ENCODE assay signal across 8 cellular contexts in the genomic region with DNA sequence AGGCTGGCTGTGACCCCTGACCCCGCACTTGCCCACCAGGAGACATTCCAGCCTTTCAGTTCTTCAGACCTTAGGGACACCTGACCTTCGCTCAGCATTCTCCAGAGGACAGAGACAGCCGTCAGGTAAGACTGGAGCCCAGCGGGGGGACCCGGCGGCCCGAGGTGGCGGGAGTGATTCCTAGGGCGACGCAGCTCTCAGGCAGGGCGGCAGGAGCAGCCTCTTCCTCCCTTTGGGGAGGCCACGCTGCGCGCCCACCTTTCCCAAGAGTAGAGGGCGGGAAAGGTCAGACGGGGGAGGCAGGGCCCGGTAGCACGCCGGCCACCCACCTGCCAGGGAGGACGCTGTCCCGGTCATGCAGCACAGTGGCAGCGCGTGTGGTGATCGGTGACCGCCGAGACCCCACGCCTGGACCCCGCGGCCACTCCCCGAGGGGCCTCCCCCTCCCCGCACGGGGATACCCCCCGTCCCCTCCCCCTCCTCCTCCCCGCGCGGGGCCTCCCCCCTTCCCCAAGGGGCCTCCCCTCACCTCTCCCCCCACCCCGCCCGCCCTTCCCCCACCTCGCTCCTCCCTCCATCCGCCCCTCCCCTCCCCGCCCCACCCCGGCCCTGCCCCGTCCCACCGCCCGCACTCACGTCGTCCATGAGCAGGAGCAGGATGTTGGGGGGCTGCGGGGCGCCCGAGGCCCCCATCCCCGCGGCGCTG. TPM values are rescaled to one million over a fixed set of nuclear protein-coding genes. Genes with fewer than 3 reads are reported as not detected.
DNase-seq lines count a peak whose midpoint lies in the region; ATAC-seq, FAIRE-seq and TF ChIP-seq lines count a peak whose summit lies in the region.

No MANE protein-coding gene starts in this region.

- ATAC-seq in stimulated activated naive CD8-positive, alpha-beta T cell treated with anti-CD3 and anti-CD28 coated beads, Interleukin-15, amount 100 ng/mL, for 72 hours: peak; percentile 64
- ATAC-seq in HG03097 (IDR thresholded peaks at IDR 0.05; ENCODE audit: low FRiP score, unreplicated experiment): no peak

- peaks cover 2% of the 10 kb centered on the region for H3K9me3 Mint-ChIP-seq in astrocyte (ENCODE audit: unreplicated experiment)
- H3K9me3 Mint-ChIP-seq in stimulated activated naive CD8-positive, alpha-beta T cell treated with anti-CD3 and anti-CD28 coated beads, Interleukin-15, amount 100 ng/mL, for 72 hours: no peaks in the 10 kb centered on the region

- H3K27me3 Mint-ChIP-seq in astrocyte (ENCODE audit: low read depth, unreplicated experiment): no peaks in the 10 kb centered on the region
- no peaks in the 10 kb centered on the region for H3K27me3 Mint-ChIP-seq in stimulated activated naive CD8-positive, alpha-beta T cell treated with anti-CD3 and anti-CD28 coated beads, Interleukin-15, amount 100 ng/mL, for 72 hours

- H3K36me3 ChIP-seq in BLaER1 (peaks cover 30% of the 10 kb centered on the region), HUES48 (ENCODE audit: control insufficient read depth, insufficient read depth, low read length) (peaks cover 30% of the 10 kb centered on the region), astrocyte (ENCODE audit: insufficient read depth, low read length) (peaks cover 6% of the 10 kb centered on the region), kidney (ENCODE audit: control insufficient read depth in 1 of 2, insufficient read depth in 2 of 2, low read length in 2 of 2) (peaks cover 3 to 16% of the 10 kb centered on the region in 2 donors)

- peak overlapping the region; percentile 69 for H2AFZ ChIP-seq in astrocyte (ENCODE audit: low read depth, low read length)

- H3K27ac ChIP-seq in BLaER1 (peak overlapping the region; percentile 89), HUES48 (ENCODE audit: low read depth, low read length) (peak overlapping the region; percentile 61), astrocyte (ENCODE audit: low read depth, low read length) (peak overlapping the region; percentile 60), kidney (ENCODE audit: low read depth in 2 of 2, low read length in 2 of 2) (peak overlapping the region in 1 of 2 donors; percentile 67)

- H3K4me3 ChIP-seq in BLaER1: peak overlapping the region; percentile 94
- H3K4me3 ChIP-seq in HUES48 (ENCODE audit: low read depth, low read length): peak overlapping the region; percentile 89
- peak overlapping the region; percentile 91 for H3K4me3 ChIP-seq in astrocyte (ENCODE audit: insufficient read depth, low read depth, low read length)
- H3K4me3 ChIP-seq in kidney (ENCODE audit: low read length in 2 of 2): peak overlapping the region; percentile 42 to 96

- intact Hi-C loops in kidney (cut with DNase I): no loop called here

- H4K20me1 ChIP-seq in BLaER1: peaks cover 83% of the 10 kb centered on the region
- H4K20me1 ChIP-seq in astrocyte (ENCODE audit: insufficient read depth, low read length): peaks cover 42% of the 10 kb centered on the region

- peak overlapping the region; percentile 82 for H3K4me3 Mint-ChIP-seq in astrocyte (ENCODE audit: unreplicated experiment)
- peak overlapping the region; percentile 91 to 100 for H3K4me3 Mint-ChIP-seq in stimulated activated naive CD8-positive, alpha-beta T cell treated with anti-CD3 and anti-CD28 coated beads, Interleukin-15, amount 100 ng/mL, for 72 hours

- H3K9ac ChIP-seq in BLaER1 (peak overlapping the region; percentile 88), HUES48 (ENCODE audit: low read depth, low read length) (peak overlapping the region; percentile 36; the same call in 1 of the 2 replicates), astrocyte (ENCODE audit: low read length) (peak overlapping the region; percentile 94), kidney (ENCODE audit: low read length in 2 of 2) (peak overlapping the region in 1 of 2 donors; percentile 46)

- FAIRE-seq in astrocyte (lab: Jason Lieb, UNC) (no peak), kidney (lab: Jason Lieb, UNC) (no peak)

- no peaks in the 10 kb centered on the region for H3K27me3 ChIP-seq in BLaER1
- H3K27me3 ChIP-seq in HUES48 (ENCODE audit: control insufficient read depth, insufficient read depth, low read length): no peaks in the 10 kb centered on the region
- H3K27me3 ChIP-seq in astrocyte (ENCODE audit: insufficient read depth, low read length): no peaks in the 10 kb centered on the region

- peaks cover 16% of the 10 kb centered on the region for H3K36me3 Mint-ChIP-seq in astrocyte (ENCODE audit: low read depth, unreplicated experiment)

- H3K4me1 ChIP-seq in BLaER1 (peaks cover 67% of the 10 kb centered on the region), HUES48 (ENCODE audit: control insufficient read depth, insufficient read depth, low read length) (peaks cover 12% of the 10 kb centered on the region), astrocyte (ENCODE audit: insufficient read depth, low read length) (peaks cover 12% of the 10 kb centered on the region), kidney (ENCODE audit: control insufficient read depth in 1 of 2, insufficient read depth in 1 of 2, low read depth in 1 of 2, low read length in 2 of 2) (peaks cover 0 to 14% of the 10 kb centered on the region in 2 donors)

- DNase-seq in astrocyte (ENCODE audit: low read depth) (no peak), kidney (peak; percentile 87), GM10266 (ENCODE audit: extremely low spot score) (no peak), GM19240 (ENCODE audit: insufficient read length, low spot score) (no peak)
- DNase-seq in stimulated activated naive CD8-positive, alpha-beta T cell treated with anti-CD3 and anti-CD28 coated beads, Interleukin-15, amount 100 ng/mL, for 72 hours: peak in 1 of 2 donors; percentile 20

- TF ChIP-seq CTCF in astrocyte (IDR thresholded peaks at IDR 0.05; ENCODE audit: insufficient read depth, low read depth, low read length): no peak
- TF ChIP-seq CTCF in kidney (IDR thresholded peaks at IDR 0.05; ENCODE audit: borderline replicate concordance, extremely low read depth, insufficient read depth): no peak
- TF ChIP-seq CTCF in GM10266 (IDR thresholded peaks at IDR 0.05; ENCODE audit: control insufficient read depth, insufficient read depth, low read depth, missing control alignments): no peak

- H3K9me3 ChIP-seq in BLaER1: no peaks in the 10 kb centered on the region
- H3K9me3 ChIP-seq in HUES48 (ENCODE audit: control insufficient read depth, insufficient read depth, low read length): no peaks in the 10 kb centered on the region
- no peaks in the 10 kb centered on the region for H3K9me3 ChIP-seq in astrocyte (ENCODE audit: insufficient read depth, low read depth, low read length)
- no peaks in the 10 kb centered on the region for H3K9me3 ChIP-seq in kidney (ENCODE audit: control insufficient read depth in 1 of 2, low read length in 2 of 2)

- H3K4me1 Mint-ChIP-seq in astrocyte (ENCODE audit: low read depth, unreplicated experiment): peaks cover 6% of the 10 kb centered on the region
- peaks cover 39% of the 10 kb centered on the region for H3K4me1 Mint-ChIP-seq in stimulated activated naive CD8-positive, alpha-beta T cell treated with anti-CD3 and anti-CD28 coated beads, Interleukin-15, amount 100 ng/mL, for 72 hours

- H3K79me2 ChIP-seq in astrocyte (ENCODE audit: insufficient read depth, low read length): peaks cover 34% of the 10 kb centered on the region

- no peak overlapping the region for H3K27ac Mint-ChIP-seq in astrocyte (ENCODE audit: unreplicated experiment)
- peak overlapping the region in 1 of 2 donors; percentile 6 for H3K27ac Mint-ChIP-seq in stimulated activated naive CD8-positive, alpha-beta T cell treated with anti-CD3 and anti-CD28 coated beads, Interleukin-15, amount 100 ng/mL, for 72 hours

- peak overlapping the region; percentile 97 for H3K4me2 ChIP-seq in BLaER1
- H3K4me2 ChIP-seq in astrocyte (ENCODE audit: low read length): peak overlapping the region; percentile 88

RNA-seq across cellular contexts. Expression of gene GALNS, which starts 0.5 kb away (rescaled TPM):
- total RNA-seq in astrocyte (31.1 and 31.7 TPM in 2 replicates), kidney (37.2 TPM)
- 15.8 TPM for polyA plus RNA-seq in kidney (ENCODE audit: insufficient read depth, low read depth, low replicate concordance)

RNA-seq across cellular contexts. Expression of gene TRAPPC2L, which starts 0.7 kb away (rescaled TPM):
- total RNA-seq in astrocyte (59.1 and 63.0 TPM in 2 replicates), kidney (48.3 TPM)
- 155 TPM for polyA plus RNA-seq in kidney (ENCODE audit: insufficient read depth, low read depth, low replicate concordance)

RNA-seq across cellular contexts. Expression of gene PABPN1L, which starts 10.2 kb away (rescaled TPM):
- total RNA-seq in astrocyte: not detected in 2 replicates
- not detected for total RNA-seq in kidney
- polyA plus RNA-seq in kidney (ENCODE audit: insufficient read depth, low read depth, low replicate concordance): not detected

RNA-seq across cellular contexts. Expression of gene APRT, which starts 44.5 kb away (rescaled TPM):
- total RNA-seq in astrocyte (132 and 143 TPM in 2 replicates), kidney (105 TPM)
- 204 TPM for polyA plus RNA-seq in kidney (ENCODE audit: insufficient read depth, low read depth, low replicate concordance)

RNA-seq across cellular contexts. Expression of gene CDT1, which starts 52.7 kb away (rescaled TPM):
- total RNA-seq in astrocyte (3.7 and 4.7 TPM in 2 replicates), kidney (1.5 TPM)
- polyA plus RNA-seq in kidney (ENCODE audit: insufficient read depth, low read depth, low replicate concordance): 0.56 TPM
